In genomic region chr12:50505386-50505827, GRCh38 we compare ENCODE assay signal across 8 cellular contexts. TPM values are rescaled to one million over a fixed set of nuclear protein-coding genes. Genes with fewer than 3 reads are reported as not detected.
DNase-seq lines count a peak whose midpoint lies in the region; ATAC-seq, FAIRE-seq and TF ChIP-seq lines count a peak whose summit lies in the region.

No MANE protein-coding gene starts in this region.

- TF ChIP-seq RAD21 in H1 (IDR thresholded peaks at IDR 0.05 in 1 of 2, conservative IDR thresholded peaks at IDR 0.05 in 1 of 2; ENCODE audit: low read depth in 2 of 2, low read length in 2 of 2): no peak

- peak overlapping the region; percentile 88 to 99 (median 98) for H3K4me3 Mint-ChIP-seq in CD4-positive, CD25-positive, alpha-beta regulatory T cell

- peaks cover 34 to 54% (median 45%) of the 10 kb centered on the region in 4 donors for H3K4me1 Mint-ChIP-seq in CD4-positive, CD25-positive, alpha-beta regulatory T cell

- peak overlapping the region; percentile 95 for H3K4me3 ChIP-seq in CD4-positive, CD25-positive, alpha-beta regulatory T cell (ENCODE audit: low read depth, low read length)
- peak overlapping the region; percentile 46 to 94 (median 92) for H3K4me3 ChIP-seq in H1 (ENCODE audit: extremely low read depth in 1 of 4, insufficient read depth in 2 of 4, low read depth in 3 of 4, low read length in 4 of 4)
- H3K4me3 ChIP-seq in stomach smooth muscle (ENCODE audit: low read length in 2 of 2): peak overlapping the region; percentile 91 to 94

- H3K56ac ChIP-seq in H1 (replicated peaks; ENCODE audit: insufficient read length, low read depth, low read length): no peak overlapping the region

- H4K8ac ChIP-seq in H1 (ENCODE audit: extremely low read depth, insufficient read depth, low read length): peak overlapping the region; percentile 87; the same call in 1 of the 2 replicates

- peaks cover 6% of the 10 kb centered on the region; the same call in 1 of the 2 replicates for H3K79me1 ChIP-seq in H1 (ENCODE audit: low read depth, low read length)

- no peak overlapping the region for H3K14ac ChIP-seq in H1 (ENCODE audit: insufficient read length)

- H4K91ac ChIP-seq in H1 (replicated peaks; ENCODE audit: insufficient read length, low read length): no peak overlapping the region

- no peak overlapping the region for H2BK20ac ChIP-seq in H1 (ENCODE audit: low read length)

- no peak overlapping the region for H2BK120ac ChIP-seq in H1 (replicated peaks; ENCODE audit: low read depth, low read length)

- H2AFZ ChIP-seq in H1 (ENCODE audit: low read length): peak overlapping the region; percentile 46

- TF ChIP-seq CTCF in H1 (IDR thresholded peaks at IDR 0.05; ENCODE audit: control extremely low read depth in 1 of 3, insufficient read depth in 1 of 3, low read depth in 1 of 3, low read length in 3 of 3): no peak

- peaks cover 50% of the 10 kb centered on the region for H3K4me1 ChIP-seq in CD4-positive, CD25-positive, alpha-beta regulatory T cell (ENCODE audit: control insufficient read depth, insufficient read depth, low read length, poor library complexity, severe bottlenecking)
- H3K4me1 ChIP-seq in H1 (replicated peaks in 1 of 4; ENCODE audit: control insufficient read depth in 3 of 4, insufficient read depth in 4 of 4, low read length in 3 of 4) (peaks cover 0 to 4% (median 2%) of the 10 kb centered on the region in 4 experiments; a peak in 3 of 7 replicates), stomach smooth muscle (ENCODE audit: control insufficient read depth, insufficient read depth, low read length) (peaks cover 14% of the 10 kb centered on the region)

- H2BK15ac ChIP-seq in H1 (ENCODE audit: low read length): no peak overlapping the region

- H3K18ac ChIP-seq in H1 (ENCODE audit: extremely low read depth, low read length): peak overlapping the region; percentile 83

- peaks cover 0 to 3% (median 0%) of the 10 kb centered on the region in 7 donors for H3K9me3 Mint-ChIP-seq in CD4-positive, CD25-positive, alpha-beta regulatory T cell

- POLR2A ChIA-PET in H1 (lab: Charles Lee; ENCODE audit: partially characterized antibody): interaction anchor here (0.9 to 2.2 kb wide), 18 partner anchors 9 to 259 kb away, joined by 3 to 11 read pairs (median 3); partner anchors contain the start of gene ATF1

- peak in 1 of 3 donors; percentile 12 for DNase-seq in CD4-positive, CD25-positive, alpha-beta regulatory T cell
- DNase-seq in H1 (ENCODE audit: low read depth in 1 of 2, low spot score in 2 of 2) (no peak), middle frontal gyrus (ENCODE audit: extremely low spot score, low spot score) (peak; percentile 19), NCI-H1436 (lab: John Stamatoyannopoulos, UW) (no peak)

- no peaks in the 10 kb centered on the region for H3K36me3 ChIP-seq in CD4-positive, CD25-positive, alpha-beta regulatory T cell (ENCODE audit: control insufficient read depth, insufficient read depth, low read length)
- H3K36me3 ChIP-seq in H1 (ENCODE audit: control insufficient read depth in 2 of 4, insufficient read depth in 4 of 4, low read length in 3 of 4) (no peaks in the 10 kb centered on the region), stomach smooth muscle (ENCODE audit: control insufficient read depth in 2 of 2, insufficient read depth in 2 of 2, low read length in 2 of 2) (peaks cover 0 to 2% of the 10 kb centered on the region in 2 donors)

- peak in 1 of 2 donors; percentile 4 for ATAC-seq in CD4-positive, CD25-positive, alpha-beta regulatory T cell (ENCODE audit: low read depth in 2 of 2)
- peak; percentile 28 for ATAC-seq in GM19372 (IDR thresholded peaks at IDR 0.05; ENCODE audit: low read depth, unreplicated experiment)
- ATAC-seq in HG03520 (IDR thresholded peaks at IDR 0.05; ENCODE audit: unreplicated experiment): peak; percentile 15
- ATAC-seq in activated CD4-positive, CD25-positive, alpha-beta regulatory T cell treated with anti-CD3 and anti-CD28 coated beads, Interleukin-2, amount 50 U/mL, for 24 hours: peak; percentile 8 to 31

- peak overlapping the region; percentile 87 for H2BK5ac ChIP-seq in H1 (ENCODE audit: low read depth, low read length)

- H3K27me3 ChIP-seq in CD4-positive, CD25-positive, alpha-beta regulatory T cell (ENCODE audit: control insufficient read depth, insufficient read depth, low read length): no peaks in the 10 kb centered on the region
- H3K27me3 ChIP-seq in H1 (replicated peaks in 1 of 4; ENCODE audit: control insufficient read depth in 3 of 4, extremely low read depth in 1 of 4, insufficient read depth in 3 of 4, low read length in 3 of 4): no peaks in the 10 kb centered on the region
- no peaks in the 10 kb centered on the region for H3K27me3 ChIP-seq in stomach smooth muscle (ENCODE audit: control insufficient read depth in 1 of 2, insufficient read depth in 2 of 2, low read length in 2 of 2)

- CTCF ChIA-PET in H1 (lab: Charles Lee; ENCODE audit: partially characterized antibody): interaction anchor here (0.6 to 7.6 kb wide), 22 partner anchors 8 to 259 kb away, joined by 3 to 99 read pairs (median 4); partner anchors contain the start of gene ATF1

- no peak overlapping the region for H3K4ac ChIP-seq in H1 (replicated peaks; ENCODE audit: insufficient read length, low read depth, low read length)

- no peak; a peak in 1 of 3 replicates for TF ChIP-seq POLR2A in H1 (IDR thresholded peaks at IDR 0.05; ENCODE audit: control extremely low read depth in 1 of 2, low read depth in 2 of 2, low read length in 2 of 2)

- H3K4me2 ChIP-seq in H1 (ENCODE audit: insufficient read depth in 1 of 2, low read depth in 2 of 2, low read length in 2 of 2): peak overlapping the region; percentile 74 to 87

- no peak overlapping the region for H4K5ac ChIP-seq in H1 (ENCODE audit: insufficient read length, low read depth, low read length)

- H3K23me2 ChIP-seq in H1 (ENCODE audit: low read depth, low read length): peaks cover 8% of the 10 kb centered on the region; the same call in 1 of the 2 replicates

- H4K20me1 ChIP-seq in H1 (replicated peaks in 1 of 2; ENCODE audit: control insufficient read depth in 1 of 2, insufficient read depth in 2 of 2, low read length in 2 of 2): peaks cover 3 to 4% of the 10 kb centered on the region in 2 experiments

- WGBS in H1 (ENCODE audit: extremely low coverage in 1 of 2, insufficient coverage in 1 of 2, insufficient read length in 1 of 2, insufficient replicate concordance in 2 of 2, low coverage in 1 of 2, low lambda C conversion rate in 2 of 2, missing lambda C conversion rate in 1 of 2), 2 experiments: 2% methylated on average over 12 of the region's 13 CpGs; no CpG with 5 or more reads in 1 of the 2 experiments

- no peak overlapping the region for H2AK5ac ChIP-seq in H1 (ENCODE audit: low read depth, low read length)

- no peak for FAIRE-seq in H1 (lab: Jason Lieb, UNC)

- H3K36me3 Mint-ChIP-seq in CD4-positive, CD25-positive, alpha-beta regulatory T cell: peaks cover 7% of the 10 kb centered on the region

- H3K9ac ChIP-seq in H1 (replicated peaks in 1 of 4; ENCODE audit: extremely low read depth in 1 of 4, low read depth in 3 of 4, low read length in 3 of 4): peak overlapping the region; percentile 36 to 96 (median 91)
- H3K9ac ChIP-seq in stomach smooth muscle (ENCODE audit: low read length in 2 of 2): peak overlapping the region; percentile 94 to 97

- H2BK12ac ChIP-seq in H1 (ENCODE audit: low read depth, low read length): no peak overlapping the region

- H3K23ac ChIP-seq in H1 (ENCODE audit: insufficient read length): no peak overlapping the region

- H3K79me2 ChIP-seq in H1 (ENCODE audit: control insufficient read depth in 1 of 2, insufficient read depth in 2 of 2, low read length in 2 of 2): peaks cover 21 to 52% of the 10 kb centered on the region in 2 experiments

- TF ChIP-seq EP300 in H1 (IDR thresholded peaks at IDR 0.05; ENCODE audit: borderline replicate concordance in 1 of 2, low read depth in 2 of 2, low read length in 2 of 2): no peak

- peak overlapping the region; percentile 87 to 96 (median 94) for H3K27ac Mint-ChIP-seq in CD4-positive, CD25-positive, alpha-beta regulatory T cell

- H3K27me3 Mint-ChIP-seq in CD4-positive, CD25-positive, alpha-beta regulatory T cell: no peaks in the 10 kb centered on the region

- peak overlapping the region; percentile 85 for H3K27ac ChIP-seq in CD4-positive, CD25-positive, alpha-beta regulatory T cell (ENCODE audit: insufficient read depth, low read length, poor library complexity, severe bottlenecking)
- H3K27ac ChIP-seq in H1 (ENCODE audit: low read depth, low read length) (peak overlapping the region; percentile 84), stomach smooth muscle (ENCODE audit: low read length) (peak overlapping the region; percentile 79)

- H3K9me3 ChIP-seq in CD4-positive, CD25-positive, alpha-beta regulatory T cell (ENCODE audit: control insufficient read depth in 2 of 2, low read length in 2 of 2): peaks cover 0 to 1% of the 10 kb centered on the region in 2 experiments
- H3K9me3 ChIP-seq in H1 (ENCODE audit: insufficient read depth in 2 of 2, low read depth in 1 of 2, low read length in 1 of 2) (0 out of 4 replicates have a peak, but pooled peaks cover 0 to 2% of the 10 kb centered on the region in 2 experiments), stomach smooth muscle (ENCODE audit: control insufficient read depth in 2 of 2, low read length in 2 of 2) (no peaks in the 10 kb centered on the region)

TF ChIP-seq in H1, 55 proteins besides CTCF, POLR2A, EP300 and RAD21 (continues in another document):
- 0 out of 2 replicates have a peak, but pooled peaks have one; percentile 1 for TF ChIP-seq POLR2AphosphoS5 (IDR thresholded peaks at IDR 0.05; ENCODE audit: low read depth, low read length)
- TF ChIP-seq CTBP2 (IDR thresholded peaks at IDR 0.05; ENCODE audit: borderline replicate concordance, insufficient read depth, insufficient read length, low read length): no peak
- TF ChIP-seq FOSL1 (IDR thresholded peaks at IDR 0.05; ENCODE audit: insufficient read depth, low read depth, low read length): no peak
- no peak for TF ChIP-seq CBX8 (IDR thresholded peaks at IDR 0.05; ENCODE audit: borderline replicate concordance, low read depth, low read length)
- TF ChIP-seq SIRT6 (IDR thresholded peaks at IDR 0.05; ENCODE audit: low read length): no peak
- peak in 1 of 2 experiments; percentile 74; a peak in 1 of 4 replicates for TF ChIP-seq HDAC2 (IDR thresholded peaks at IDR 0.05; ENCODE audit: borderline replicate concordance in 1 of 2, low read depth in 2 of 2, low read length in 2 of 2)
- no peak for TF ChIP-seq JUND (IDR thresholded peaks at IDR 0.05; ENCODE audit: low read length)

RNA-seq across cellular contexts. Expression of gene DIP2B, which starts 0.6 kb away (rescaled TPM):
- total RNA-seq in CD4-positive, CD25-positive, alpha-beta regulatory T cell: 47.5 TPM
- 10 to 100 TPM; 12.2 to 19.0 (median 14.8) TPM for polyA plus RNA-seq in CD4-positive, CD25-positive, alpha-beta regulatory T cell
- total RNA-seq in H1 (2021; fragmentation: NEBNext Ultra II Directional; extraction: Animal tissue kit (Norgen Biotek cat#: 25700)): 26.8 and 29.6 TPM in 2 replicates
- 10.3 and 11.1 TPM in 2 replicates for polyA plus RNA-seq in H1 (2011; rRNA removed)
- polyA plus RNA-seq in H1 (2011; cell fraction: cytosol; rRNA removed): 13.1 TPM
- 20.8 TPM for polyA plus RNA-seq in H1 (2011; cell fraction: nucleus; rRNA removed)
- 10.1 to 14.1 TPM (median 12.7 TPM) in 4 replicates for polyA plus RNA-seq in H1 (2012, experiment 1 of 2)
- 1.1 TPM for polyA plus RNA-seq in H1 (2012, experiment 2 of 2)
- polyA plus RNA-seq in H1 (2013, experiment 1 of 2): 8.3 TPM
- 7.7 TPM for polyA plus RNA-seq in H1 (2013, experiment 2 of 2)
- polyA minus RNA-seq in H1 (2011; rRNA and poly(A)+ RNA removed): 55.8 and 63.9 TPM in 2 replicates
- polyA minus RNA-seq in H1 (2011; cell fraction: cytosol; rRNA and poly(A)+ RNA removed): 23.8 TPM
- 33.5 TPM for polyA minus RNA-seq in H1 (2011; cell fraction: nucleus; rRNA and poly(A)+ RNA removed)
